In the genomic region with DNA sequence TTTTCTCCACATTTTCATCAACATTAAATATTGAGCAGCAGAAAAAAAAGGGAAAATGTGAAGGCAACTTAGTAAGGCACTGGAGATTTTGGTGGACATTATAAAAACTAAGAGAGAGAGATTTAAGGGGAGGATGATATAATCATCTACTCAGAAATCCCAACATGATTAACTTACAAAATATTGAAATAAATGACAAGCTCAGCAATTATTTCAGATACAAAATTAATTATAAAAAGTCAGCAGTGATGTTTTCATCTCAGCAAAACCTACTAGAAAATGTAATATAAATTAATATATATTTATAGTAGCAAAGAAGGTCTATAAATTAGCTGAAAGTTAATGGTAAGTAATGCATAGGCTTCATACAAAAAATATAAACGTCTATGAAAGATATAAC, we compare ENCODE assay signal across 10 cellular contexts. TPM values are rescaled to one million over a fixed set of nuclear protein-coding genes. Genes with fewer than 3 reads are reported as not detected.
"Had no signal": no experiment of that assay in that cellular context is flagged by ENCODE, and none has a peak within 500 bp of the region (broad histone marks: within the 10 kb centered on the region; RNA-seq: fewer than 3 reads in every experiment).

No MANE protein-coding gene starts in this region.

- H3K9me3 ChIP-seq: HAP-1 had no signal

- H3K9ac ChIP-seq: GM23248, KMS-11 had no signal

- H3K27ac ChIP-seq: GM23248, HL-60, KMS-11 had no signal

- H3K4me3 Mint-ChIP-seq: HFFc6 had no signal

- H3K4me3 ChIP-seq: GM23248, HAP-1 had no signal

- ATAC-seq: HCT116 had no signal

- H3K4me1 ChIP-seq: HAP-1 had no signal

- H3K27ac Mint-ChIP-seq: HFFc6 had no signal

- DNase-seq: GM23248, GOT3, H7, HFFc6, KBM-7 had no signal

- H2AFZ ChIP-seq: GM23248 had no signal

- H3K36me3 ChIP-seq: HAP-1 had no signal

- H3K4me2 ChIP-seq: KMS-11 had no signal

RNA-seq across cellular contexts. Expression of a gene that starts 30.8 kb away (rescaled TPM):
- total RNA-seq: GM23248, H7, HFFc6, HT1080 had no signal
- polyA plus RNA-seq: GM23248 had no signal
